1 cellular context compared by ENCODE assay signal in genomic region chr2:130128464-130128863, GRCh38.
A peak's percentile ranks its signal among the peaks of the same experiment; 100 is the strongest.
TF ChIP-seq lines count a peak whose summit lies in the region.

No MANE protein-coding gene starts in this region.

TF ChIP-seq in K562, 482 proteins besides CTCF, POLR2A, EP300 and RAD21:
- peak; percentile 50 for TF ChIP-seq RBFOX2 (IDR thresholded peaks at IDR 0.05; ENCODE audit: low read depth, low read length)
TF ChIP-seq in K562: peak in this region for 1; not testable (repeated sequence) for 481.
